ENCODE assay signal across 19 cellular contexts in the genomic region with DNA sequence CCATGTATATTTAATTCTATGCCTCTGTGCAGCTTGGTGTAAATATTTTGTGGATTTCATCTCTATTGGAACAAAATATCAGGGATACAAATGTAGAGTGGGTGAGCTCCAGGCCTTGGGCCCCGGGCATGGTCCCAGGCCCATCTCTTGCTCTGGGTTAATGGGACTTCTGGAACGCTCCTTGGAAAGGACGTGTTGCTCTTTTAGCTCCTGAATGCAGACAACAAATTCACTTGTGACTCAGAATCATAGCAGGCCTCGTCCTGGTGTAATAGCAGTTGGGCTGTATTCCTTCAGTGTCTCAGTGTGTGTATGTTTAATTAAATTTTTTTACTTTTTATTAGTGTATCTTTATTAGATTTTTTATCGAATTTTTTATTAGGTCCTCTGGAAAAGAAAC. TPM values are rescaled to one million over a fixed set of nuclear protein-coding genes. Genes with fewer than 3 reads are reported as not detected.
DNase-seq lines count a peak whose midpoint lies in the region; ATAC-seq and TF ChIP-seq lines count a peak whose summit lies in the region.
"Had no signal": no experiment of that assay in that cellular context is flagged by ENCODE, and none has a peak within 500 bp of the region (broad histone marks: within the 10 kb centered on the region; RNA-seq: fewer than 3 reads in every experiment).

No MANE protein-coding gene starts in this region.

- no peak for TF ChIP-seq EP300 in transverse colon (IDR thresholded peaks at IDR 0.05; ENCODE audit: low read depth)

- ATAC-seq in HG02642 (IDR thresholded peaks at IDR 0.05; ENCODE audit: poor library complexity, unreplicated experiment): no peak
- ATAC-seq: A549 had no signal

- CTCF ChIA-PET in HEK293T (lab: Yijun Ruan, JAX): no interaction called here

- peaks cover 29 to 44% (median 30%) of the 10 kb centered on the region in 3 donors for H3K4me1 ChIP-seq in skeletal muscle tissue (ENCODE audit: control insufficient read depth in 3 of 3, insufficient read depth in 3 of 3, low read length in 3 of 3)
- H3K4me1 ChIP-seq in transverse colon: peaks cover 0 to 17% (median 7%) of the 10 kb centered on the region in 4 donors
- H3K4me1 ChIP-seq: A549 had no signal

- TF ChIP-seq CTCF in VCaP (conservative IDR thresholded peaks at IDR 0.05) (no peak), transverse colon (IDR thresholded peaks at IDR 0.05) (no peak), coronary artery (IDR thresholded peaks at IDR 0.05) (no peak)

- no peaks in the 10 kb centered on the region for H3K36me3 ChIP-seq in skeletal muscle tissue (ENCODE audit: control insufficient read depth in 3 of 3, insufficient read depth in 3 of 3, low read length in 3 of 3)
- H3K36me3 ChIP-seq in transverse colon: no peaks in the 10 kb centered on the region
- H3K36me3 ChIP-seq: BE2C, MG63, SJSA1 had no signal

- H3K27ac ChIP-seq in VCaP: peak overlapping the region; percentile 68
- peak overlapping the region; percentile 91 for H3K27ac ChIP-seq in skeletal muscle tissue (ENCODE audit: low read depth, low read length)
- peak overlapping the region; percentile 40 to 57 (median 49) for H3K27ac ChIP-seq in transverse colon
- no peak overlapping the region for H3K27ac ChIP-seq in coronary artery
- H3K27ac ChIP-seq: A549, SJSA1 had no signal

- POLR2A ChIA-PET in HEK293T (lab: Yijun Ruan, JAX): no interaction called here

- H3K27me3 ChIP-seq in skeletal muscle tissue (ENCODE audit: control insufficient read depth in 3 of 3, insufficient read depth in 3 of 3, low read length in 3 of 3): no peaks in the 10 kb centered on the region
- H3K27me3 ChIP-seq in transverse colon: no peaks in the 10 kb centered on the region
- H3K27me3 ChIP-seq: BE2C, MG63, SJSA1 had no signal

- H3K9ac ChIP-seq in skeletal muscle tissue (ENCODE audit: low read depth in 1 of 3, low read length in 3 of 3): no peak overlapping the region

- in situ Hi-C loops in transverse colon (cut with MboI; ENCODE audit: low pct_ligation_motif_present in 1 of 4, low pct_unique_long_range_greater_than_20kb in 1 of 4, low sequenced_read_pairs in 3 of 4): no loop called here

- DNase-seq in mesenteric fat pad (ENCODE audit: low spot score) (peak; percentile 59), transverse colon (no peak), HEK293T (ENCODE audit: extremely low spot score) (no peak), coronary artery (ENCODE audit: low spot score) (no peak)
- DNase-seq: BE2C, EL, GF-D8, GOT3, MG63, NCI-H1417, NCI-H187, NCI-H446 treated with DMSO at 0.1 percent for 48 hours, NCI-H526 treated with DMSO at 0.1 percent for 48 hours, OCI-M1 had no signal

- H3K4me3 ChIP-seq in skeletal muscle tissue (ENCODE audit: low read length in 3 of 3): no peak overlapping the region
- H3K4me3 ChIP-seq in transverse colon: no peak overlapping the region
- H3K4me3 ChIP-seq in coronary artery: no peak overlapping the region
- H3K4me3 ChIP-seq: A549, MG63, SJSA1 had no signal

- H3K9me3 ChIP-seq in skeletal muscle tissue (ENCODE audit: control insufficient read depth in 3 of 3, low read length in 3 of 3): no peaks in the 10 kb centered on the region
- H3K9me3 ChIP-seq in transverse colon: no peaks in the 10 kb centered on the region
- H3K9me3 ChIP-seq: A549, BE2C, MG63, SJSA1 had no signal

- intact Hi-C loops in transverse colon (cut with DNase I; ENCODE audit: low total_unique reads): no loop called here

- no peak for TF ChIP-seq POLR2A in transverse colon (IDR thresholded peaks at IDR 0.05)

- WGBS in transverse colon (ENCODE audit: low coverage in 1 of 2), 2 donors: 70 to 72% methylated on average over 5 of the region's 5 CpGs

TF ChIP-seq in HEK293T, 16 proteins besides CTCF, POLR2A, EP300 and RAD21:
- TF ChIP-seq BHLHE40 (IDR thresholded peaks at IDR 0.05; ENCODE audit: borderline replicate concordance) (no peak), FOXK2 (IDR thresholded peaks at IDR 0.05) (no peak), ZNF384 (IDR thresholded peaks at IDR 0.05) (no peak), TARDBP (IDR thresholded peaks at IDR 0.05) (no peak), ARNT (IDR thresholded peaks at IDR 0.05) (no peak), SP1 (IDR thresholded peaks at IDR 0.05) (no peak), FOXM1 (IDR thresholded peaks at IDR 0.05; ENCODE audit: borderline replicate concordance) (no peak), HDGF (IDR thresholded peaks at IDR 0.05; ENCODE audit: borderline replicate concordance) (no peak), LEF1 (IDR thresholded peaks at IDR 0.05; ENCODE audit: borderline replicate concordance) (no peak), NFRKB (IDR thresholded peaks at IDR 0.05) (no peak), CTBP1 (IDR thresholded peaks at IDR 0.05; ENCODE audit: borderline replicate concordance) (no peak), ELF4 (IDR thresholded peaks at IDR 0.05) (no peak), L3MBTL2 (conservative IDR thresholded peaks at IDR 0.05) (no peak), FOXA1 (IDR thresholded peaks at IDR 0.05) (no peak)
- TF ChIP-seq, protein P1, sequence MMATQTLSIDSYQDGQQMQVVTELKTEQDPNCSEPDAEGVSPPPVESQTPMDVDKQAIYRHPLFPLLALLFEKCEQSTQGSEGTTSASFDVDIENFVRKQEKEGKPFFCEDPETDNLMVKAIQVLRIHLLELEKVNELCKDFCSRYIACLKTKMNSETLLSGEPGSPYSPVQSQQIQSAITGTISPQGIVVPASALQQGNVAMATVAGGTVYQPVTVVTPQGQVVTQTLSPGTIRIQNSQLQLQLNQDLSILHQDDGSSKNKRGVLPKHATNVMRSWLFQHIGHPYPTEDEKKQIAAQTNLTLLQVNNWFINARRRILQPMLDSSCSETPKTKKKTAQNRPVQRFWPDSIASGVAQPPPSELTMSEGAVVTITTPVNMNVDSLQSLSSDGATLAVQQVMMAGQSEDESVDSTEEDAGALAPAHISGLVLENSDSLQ (IDR thresholded peaks at IDR 0.05): no peak

RNA-seq across cellular contexts. Expression of a gene that starts 41.5 kb away (rescaled TPM):
- 122 TPM for total RNA-seq in mesenteric fat pad
- 89.2 TPM for total RNA-seq in skeletal muscle tissue
- 100 to 1,000 TPM in 1 of 4 donors, 10 to 100 TPM in 3; 50.7 to 133 (median 66.3) TPM for total RNA-seq in transverse colon

Comparison
In these comparisons a context has a peak if more than half of its experiments do, and no peak if none do; other contexts are left out.
1. H3K27ac ChIP-seq: peak in VCaP (single experiment), skeletal muscle tissue (single experiment) and transverse colon (4 of 4); none in coronary artery (0 of 2).